Comparison of ENCODE assay signal across 26 cellular contexts in genomic region chr12:60872850-60873713, GRCh38.
DNase-seq lines count a peak whose midpoint lies in the region; ATAC-seq, FAIRE-seq and TF ChIP-seq lines count a peak whose summit lies in the region.
"Had no signal": no experiment of that assay in that cellular context is flagged by ENCODE, and none has a peak within 500 bp of the region (broad histone marks: within the 10 kb centered on the region; RNA-seq: fewer than 3 reads in every experiment).

No MANE protein-coding gene starts in this region.

- DNase-seq in AG04450 (ENCODE audit: low read depth, low spot score) (peak; percentile 1), SK-N-DZ (ENCODE audit: low spot score) (peak; percentile 47), kidney (peak; percentile 37), hypothalamus (lab: John Stamatoyannopoulos, UW) (no peak), urothelium cell line (ENCODE audit: low spot score) (no peak), T-helper 9 cell (no peak)
- peak; percentile 37 for DNase-seq in Jurkat, Clone E6-1 (ENCODE audit: low read depth, low spot score)
- DNase-seq: activated CD4-positive, alpha-beta T cell treated with anti-CD3 and anti-CD28 coated beads for 1 hour; activated CD8-positive, alpha-beta T cell treated with anti-CD3 and anti-CD28 coated beads, Interleukin-2, amount 10 ng/mL, durations not matched to agents 7 days and 5 days; activated naive CD4-positive, alpha-beta T cell treated with anti-CD3 and anti-CD28 coated beads, Interleukin-2, amount 50 U/mL, for 16 hours; AML-193; CD4-positive, CD25-positive, alpha-beta regulatory T cell; left ventricle myocardium inferior; NCI-H446 treated with DMSO at 0.1 percent for 48 hours; right cardiac atrium; stimulated activated CD8-positive, alpha-beta memory T cell treated with anti-CD3 and anti-CD28 coated beads, Interleukin-4, amount 100 ng/mL, for 48 hours; stomach; T-helper 2 cell had no signal

- FAIRE-seq in kidney (lab: Jason Lieb, UNC) (no peak), urothelium cell line (lab: Jason Lieb, UNC) (no peak)
- FAIRE-seq: A549, D721Med, GM12891, H54 had no signal

- H3K36me3 ChIP-seq in kidney (ENCODE audit: control insufficient read depth in 1 of 2, insufficient read depth in 2 of 2, low read length in 2 of 2), result no peaks in the 10 kb centered on the region
- H3K36me3 ChIP-seq: left ventricle myocardium inferior, neural progenitor cell, stomach had no signal

- ATAC-seq in HG03108 (IDR thresholded peaks at IDR 0.05; ENCODE audit: unreplicated experiment), result no peak
- ATAC-seq: A549; activated CD8-positive, alpha-beta T cell treated with anti-CD3 and anti-CD28 coated beads, Interleukin-2, amount 10 ng/mL, durations not matched to agents 7 days and 5 days; body of pancreas; right cardiac atrium had no signal

- POLR2A ChIA-PET in AG04450 (lab: Yijun Ruan, JAX), result no interaction called here

- no peaks in the 10 kb centered on the region for H3K4me1 ChIP-seq in kidney (ENCODE audit: control insufficient read depth in 1 of 2, insufficient read depth in 1 of 2, low read depth in 1 of 2, low read length in 2 of 2)
- H3K4me1 ChIP-seq: A549, body of pancreas, left ventricle myocardium inferior, neural progenitor cell, stomach had no signal

- no peaks in the 10 kb centered on the region for H3K27me3 ChIP-seq in AG04450 (ENCODE audit: control insufficient read depth, insufficient read depth, low read length)
- H3K27me3 ChIP-seq: body of pancreas, neural progenitor cell, stomach had no signal

- intact Hi-C loops in kidney (cut with DNase I), result no loop called here

- TF ChIP-seq CTCF in AG04450 (IDR thresholded peaks at IDR 0.05; ENCODE audit: low read depth, low read length) (no peak), kidney (IDR thresholded peaks at IDR 0.05; ENCODE audit: borderline replicate concordance, extremely low read depth, insufficient read depth) (no peak)

- CTCF ChIA-PET in AG04450 (lab: Charles Lee), result no interaction called here

- H3K9me3 ChIP-seq in AG04450 (ENCODE audit: control insufficient read depth, insufficient read depth, low read length), result peaks cover 10% of the 10 kb centered on the region
- no peaks in the 10 kb centered on the region for H3K9me3 ChIP-seq in kidney (ENCODE audit: control insufficient read depth in 1 of 2, low read length in 2 of 2)
- H3K9me3 ChIP-seq: body of pancreas, stomach had no signal

- no peak overlapping the region for H3K9ac ChIP-seq in kidney (ENCODE audit: low read length in 2 of 2)
- H3K9ac ChIP-seq: neural progenitor cell had no signal

- H3K27ac ChIP-seq in AG04450 (ENCODE audit: low read depth, low read length), result no peak overlapping the region
- no peak overlapping the region for H3K27ac ChIP-seq in kidney (ENCODE audit: low read depth in 2 of 2, low read length in 2 of 2)
- H3K27ac ChIP-seq: A549, body of pancreas, left ventricle myocardium inferior, neural progenitor cell, RWPE1, stomach had no signal

- H3K4me3 ChIP-seq in AG04450 (ENCODE audit: low read depth, low read length) (no peak overlapping the region), kidney (ENCODE audit: low read length in 2 of 2) (no peak overlapping the region)
- H3K4me3 ChIP-seq in Jurkat, Clone E6-1 (ENCODE audit: low read length), result no peak overlapping the region
- H3K4me3 ChIP-seq: A549, body of pancreas, left ventricle myocardium inferior, neural progenitor cell, stomach had no signal

Comparison
In these comparisons a context has a peak if more than half of its experiments do, and no peak if none do; other contexts are left out.
1. DNase-seq: peak in AG04450 (single experiment), Jurkat, Clone E6-1 (single experiment), SK-N-DZ (single experiment) and kidney (single experiment); none in hypothalamus (0 of 51), urothelium cell line (single experiment) and T-helper 9 cell (single experiment).